ENCODE assay signal across 25 cellular contexts in genomic region chr11:65375012-65375411, GRCh38. TPM values are rescaled to one million over a fixed set of nuclear protein-coding genes. Genes with fewer than 3 reads are reported as not detected.
DNase-seq lines count a peak whose midpoint lies in the region; FAIRE-seq and TF ChIP-seq lines count a peak whose summit lies in the region.
"Had no signal": no experiment of that assay in that cellular context is flagged by ENCODE, and none has a peak within 500 bp of the region (broad histone marks: within the 10 kb centered on the region; RNA-seq: fewer than 3 reads in every experiment).

No MANE protein-coding gene starts in this region.

- H3K36me3 ChIP-seq in kidney (ENCODE audit: control insufficient read depth in 1 of 2, insufficient read depth in 2 of 2, low read length in 2 of 2), result no peaks in the 10 kb centered on the region
- H3K36me3 ChIP-seq in smooth muscle cell (ENCODE audit: low read depth), result no peaks in the 10 kb centered on the region
- H3K36me3 ChIP-seq in SJCRH30, result no peaks in the 10 kb centered on the region
- H3K36me3 ChIP-seq: left ventricle myocardium inferior, MG63, sigmoid colon had no signal

- H3K9ac ChIP-seq in kidney (ENCODE audit: low read length in 2 of 2) (no peak overlapping the region), smooth muscle cell (ENCODE audit: low read depth) (no peak overlapping the region)
- H3K9ac ChIP-seq: SK-N-SH had no signal

- peaks cover 9% of the 10 kb centered on the region for H3F3A ChIP-seq in smooth muscle cell (ENCODE audit: low read depth)

- H3K27me3 Mint-ChIP-seq in endothelial cell (ENCODE audit: unreplicated experiment) (peaks cover 14% of the 10 kb centered on the region), progenitor cell of endocrine pancreas (no peaks in the 10 kb centered on the region)
- H3K27me3 Mint-ChIP-seq: activated CD4-positive, alpha-beta T cell treated with anti-CD3 and anti-CD28 coated beads, Interleukin-2, amount 10 ng/mL, durations not matched to agents 24 days and 14 days; type B pancreatic cell had no signal

- POLR2A ChIA-PET in RWPE1 (lab: Yijun Ruan, JAX; ENCODE audit: low non-redundant PET), result interaction anchor here (0.6 kb wide), 1 partner anchor 283 kb away, joined by 3 read pairs; no protein-coding TSS in a partner anchor

- H3K4me3 Mint-ChIP-seq in endothelial cell (ENCODE audit: unreplicated experiment), result no peak overlapping the region
- H3K4me3 Mint-ChIP-seq in progenitor cell of endocrine pancreas (ENCODE audit: low read depth), result no peak overlapping the region
- H3K4me3 Mint-ChIP-seq: activated CD4-positive, alpha-beta T cell treated with anti-CD3 and anti-CD28 coated beads, Interleukin-2, amount 10 ng/mL, durations not matched to agents 24 days and 14 days; immature natural killer cell; neural crest cell; type B pancreatic cell had no signal

- H3K4me1 Mint-ChIP-seq in endothelial cell (ENCODE audit: unreplicated experiment) (peaks cover 10% of the 10 kb centered on the region), progenitor cell of endocrine pancreas (ENCODE audit: low read depth) (peaks cover 25% of the 10 kb centered on the region)
- H3K4me1 Mint-ChIP-seq: neural crest cell had no signal

- DNase-seq in DMS 273 (lab: John Stamatoyannopoulos, UW; ENCODE audit: unreplicated experiment) (peak; percentile 24), DMS 273 treated with DMSO at 0.1 percent for 48 hours (lab: John Stamatoyannopoulos, UW) (no peak), RWPE1 (ENCODE audit: low spot score) (no peak), endothelial cell (ENCODE audit: low spot score) (no peak), progenitor cell of endocrine pancreas (ENCODE audit: low spot score, unreplicated experiment) (no peak), kidney (no peak), smooth muscle cell (lab: John Stamatoyannopoulos, UW; ENCODE audit: unreplicated experiment) (no peak), SJCRH30 (no peak)
- DNase-seq: activated CD4-positive, alpha-beta T cell treated with anti-CD3 and anti-CD28 coated beads, Interleukin-2, amount 10 ng/mL, durations not matched to agents 24 days and 14 days; DND-41; effector CD4-positive, alpha-beta T cell; GOT3; hippocampal formation; immature natural killer cell; left ventricle myocardium inferior; MG63; NCI-H2107; NCI-H510A treated with DMSO at 0.1 percent for 48 hours; sigmoid colon; SK-N-SH had no signal

- H3K9me3 ChIP-seq in kidney (ENCODE audit: control insufficient read depth in 1 of 2, low read length in 2 of 2), result no peaks in the 10 kb centered on the region
- no peaks in the 10 kb centered on the region for H3K9me3 ChIP-seq in smooth muscle cell (replicated peaks; ENCODE audit: low read depth)
- H3K9me3 ChIP-seq in SJCRH30 (replicated peaks), result no peaks in the 10 kb centered on the region
- H3K9me3 ChIP-seq: esophagus muscularis mucosa, left ventricle myocardium inferior, MG63, sigmoid colon, SK-N-SH had no signal

- no peaks in the 10 kb centered on the region for H3K36me3 Mint-ChIP-seq in endothelial cell (ENCODE audit: low read depth, unreplicated experiment)
- H3K36me3 Mint-ChIP-seq in progenitor cell of endocrine pancreas (ENCODE audit: insufficient read depth), result no peaks in the 10 kb centered on the region
- H3K36me3 Mint-ChIP-seq: immature natural killer cell, type B pancreatic cell had no signal

- CTCF ChIA-PET in RWPE1 (lab: Yijun Ruan, JAX), result interaction anchor here (0.7 kb wide), 1 partner anchor 151 kb away, joined by 9 read pairs; no protein-coding TSS in a partner anchor

- no peak for TF ChIP-seq CTCF in RWPE1 (conservative IDR thresholded peaks at IDR 0.05; ENCODE audit: low read depth)
- no peak for TF ChIP-seq CTCF in endothelial cell (IDR thresholded peaks at IDR 0.05; ENCODE audit: unreplicated experiment)
- TF ChIP-seq CTCF in progenitor cell of endocrine pancreas (IDR thresholded peaks at IDR 0.05; ENCODE audit: unreplicated experiment), result no peak
- TF ChIP-seq CTCF in kidney (IDR thresholded peaks at IDR 0.05; ENCODE audit: borderline replicate concordance, extremely low read depth, insufficient read depth), result no peak
- TF ChIP-seq CTCF in smooth muscle cell (IDR thresholded peaks at IDR 0.05; ENCODE audit: borderline replicate concordance, insufficient read depth, poor library complexity, severe bottlenecking), result no peak

- 91% methylated on average over 8 of the region's 8 CpGs for WGBS in smooth muscle cell (ENCODE audit: low lambda C conversion rate)

- H3K79me2 ChIP-seq in smooth muscle cell (ENCODE audit: low read depth), result no peaks in the 10 kb centered on the region

- H3K4me3 ChIP-seq in kidney (ENCODE audit: low read length in 2 of 2), result no peak overlapping the region
- H3K4me3 ChIP-seq in smooth muscle cell, result no peak overlapping the region
- no peak overlapping the region for H3K4me3 ChIP-seq in SJCRH30
- H3K4me3 ChIP-seq: esophagus muscularis mucosa, left ventricle myocardium inferior, MG63, sigmoid colon had no signal

- peak overlapping the region; percentile 100 for H3K27ac ChIP-seq in RWPE1
- H3K27ac ChIP-seq in kidney (ENCODE audit: low read depth in 2 of 2, low read length in 2 of 2), result no peak overlapping the region
- no peak overlapping the region for H3K27ac ChIP-seq in smooth muscle cell (ENCODE audit: low read depth)
- no peak overlapping the region for H3K27ac ChIP-seq in SJCRH30
- H3K27ac ChIP-seq: 22Rv1, esophagus muscularis mucosa, left ventricle myocardium inferior, sigmoid colon had no signal

- H3K4me2 ChIP-seq in smooth muscle cell, result no peak overlapping the region
- H3K4me2 ChIP-seq: SK-N-SH had no signal

- H3K27me3 ChIP-seq in smooth muscle cell (ENCODE audit: low read depth) (no peaks in the 10 kb centered on the region), SJCRH30 (no peaks in the 10 kb centered on the region)
- H3K27me3 ChIP-seq: esophagus muscularis mucosa, MG63, sigmoid colon had no signal

- H3K9me3 Mint-ChIP-seq in endothelial cell (ENCODE audit: unreplicated experiment) (no peaks in the 10 kb centered on the region), progenitor cell of endocrine pancreas (ENCODE audit: low read depth) (no peaks in the 10 kb centered on the region)
- H3K9me3 Mint-ChIP-seq: activated CD4-positive, alpha-beta T cell treated with anti-CD3 and anti-CD28 coated beads, Interleukin-2, amount 10 ng/mL, durations not matched to agents 24 days and 14 days; immature natural killer cell; neural crest cell; type B pancreatic cell had no signal

- H4K20me1 ChIP-seq in smooth muscle cell (ENCODE audit: low read depth), result no peaks in the 10 kb centered on the region

- intact Hi-C loops in kidney (cut with DNase I), result no loop called here

- no peak overlapping the region for H2AFZ ChIP-seq in smooth muscle cell (ENCODE audit: low read depth)

- peaks cover 27% of the 10 kb centered on the region in 2 donors for H3K4me1 ChIP-seq in kidney (ENCODE audit: control insufficient read depth in 1 of 2, insufficient read depth in 1 of 2, low read depth in 1 of 2, low read length in 2 of 2)
- H3K4me1 ChIP-seq in smooth muscle cell (ENCODE audit: low read depth), result no peaks in the 10 kb centered on the region
- H3K4me1 ChIP-seq in SJCRH30, result peaks cover 3% of the 10 kb centered on the region; the same call in 1 of the 2 replicates
- H3K4me1 ChIP-seq: sigmoid colon had no signal

- no peak for FAIRE-seq in kidney (lab: Jason Lieb, UNC)
- FAIRE-seq: frontal cortex had no signal

- H3K27ac Mint-ChIP-seq in endothelial cell (ENCODE audit: unreplicated experiment) (peak overlapping the region; percentile 61), progenitor cell of endocrine pancreas (peak overlapping the region; percentile 39)
- H3K27ac Mint-ChIP-seq: activated CD4-positive, alpha-beta T cell treated with anti-CD3 and anti-CD28 coated beads, Interleukin-2, amount 10 ng/mL, durations not matched to agents 24 days and 14 days; type B pancreatic cell had no signal

RNA-seq across cellular contexts. Expression of gene SLC25A45, which starts 7.4 kb away (rescaled TPM):
- total RNA-seq in endothelial cell (ENCODE audit: unreplicated experiment), result 3.3 TPM
- 4.0 and 5.3 TPM in 2 replicates for total RNA-seq in progenitor cell of endocrine pancreas
- 14.7 TPM for total RNA-seq in kidney
- 4.1 TPM for polyA plus RNA-seq in kidney (ENCODE audit: insufficient read depth, low read depth, low replicate concordance)
- 0.81 and 2.2 TPM in 2 replicates for total RNA-seq in smooth muscle cell
- 3.4 and 7.7 TPM in 2 replicates for polyA plus RNA-seq in smooth muscle cell
- 1.1 and 1.3 TPM in 2 replicates for total RNA-seq in SJCRH30 (2014; rRNA removed; shearing (Covaris generic))

RNA-seq across cellular contexts. Expression of gene FRMD8, which starts 11.4 kb away (rescaled TPM):
- total RNA-seq in endothelial cell (ENCODE audit: unreplicated experiment), result 76.0 TPM
- total RNA-seq in progenitor cell of endocrine pancreas, result 27.3 and 27.5 TPM in 2 replicates
- total RNA-seq in kidney, result 41.3 TPM
- 9.4 TPM for polyA plus RNA-seq in kidney (ENCODE audit: insufficient read depth, low read depth, low replicate concordance)
- total RNA-seq in smooth muscle cell, result 16.7 and 19.1 TPM in 2 replicates
- 37.8 and 40.8 TPM in 2 replicates for polyA plus RNA-seq in smooth muscle cell
- total RNA-seq in SJCRH30 (2014; rRNA removed; shearing (Covaris generic)), result 21.0 and 22.2 TPM in 2 replicates

RNA-seq across cellular contexts. Expression of gene TIGD3, which starts 20.5 kb away (rescaled TPM):
- total RNA-seq in endothelial cell (ENCODE audit: unreplicated experiment), result 0.44 TPM
- total RNA-seq in progenitor cell of endocrine pancreas, result 3.0 and 3.8 TPM in 2 replicates
- 0.19 TPM for total RNA-seq in kidney
- 0.95 TPM for polyA plus RNA-seq in kidney (ENCODE audit: insufficient read depth, low read depth, low replicate concordance)
- 0.49 TPM in 1 of 2 replicates, not detected in the other for total RNA-seq in smooth muscle cell
- polyA plus RNA-seq in smooth muscle cell, result not detected in 2 replicates
- 0.53 and 0.71 TPM in 2 replicates for total RNA-seq in SJCRH30 (2014; rRNA removed; shearing (Covaris generic))

RNA-seq across cellular contexts. Expression of gene DPF2, which starts 41.4 kb away (rescaled TPM):
- total RNA-seq in endothelial cell (ENCODE audit: unreplicated experiment), result 77.6 TPM
- 81.9 and 96.5 TPM in 2 replicates for total RNA-seq in progenitor cell of endocrine pancreas
- 58.5 TPM for total RNA-seq in kidney
- 25.9 TPM for polyA plus RNA-seq in kidney (ENCODE audit: insufficient read depth, low read depth, low replicate concordance)
- 40.1 and 40.5 TPM in 2 replicates for total RNA-seq in smooth muscle cell
- polyA plus RNA-seq in smooth muscle cell, result 69.4 and 82.1 TPM in 2 replicates
- 33.0 and 38.0 TPM in 2 replicates for total RNA-seq in SJCRH30 (2014; rRNA removed; shearing (Covaris generic))

RNA-seq across cellular contexts. Expression of gene NEAT1, which starts 47.6 kb away (rescaled TPM):
- total RNA-seq in endothelial cell (ENCODE audit: unreplicated experiment) (43.4 TPM), progenitor cell of endocrine pancreas (78.8 and 99.9 TPM in 2 replicates), kidney (1,006 TPM), smooth muscle cell (142 and 155 TPM in 2 replicates)
- polyA plus RNA-seq in kidney (ENCODE audit: insufficient read depth, low read depth, low replicate concordance) (595 TPM), smooth muscle cell (14.9 and 84.6 TPM in 2 replicates)
- 6.2 and 12.8 TPM in 2 replicates for total RNA-seq in SJCRH30 (2014; rRNA removed; shearing (Covaris generic))
